18 cellular contexts compared by ENCODE assay signal in the genomic region with DNA sequence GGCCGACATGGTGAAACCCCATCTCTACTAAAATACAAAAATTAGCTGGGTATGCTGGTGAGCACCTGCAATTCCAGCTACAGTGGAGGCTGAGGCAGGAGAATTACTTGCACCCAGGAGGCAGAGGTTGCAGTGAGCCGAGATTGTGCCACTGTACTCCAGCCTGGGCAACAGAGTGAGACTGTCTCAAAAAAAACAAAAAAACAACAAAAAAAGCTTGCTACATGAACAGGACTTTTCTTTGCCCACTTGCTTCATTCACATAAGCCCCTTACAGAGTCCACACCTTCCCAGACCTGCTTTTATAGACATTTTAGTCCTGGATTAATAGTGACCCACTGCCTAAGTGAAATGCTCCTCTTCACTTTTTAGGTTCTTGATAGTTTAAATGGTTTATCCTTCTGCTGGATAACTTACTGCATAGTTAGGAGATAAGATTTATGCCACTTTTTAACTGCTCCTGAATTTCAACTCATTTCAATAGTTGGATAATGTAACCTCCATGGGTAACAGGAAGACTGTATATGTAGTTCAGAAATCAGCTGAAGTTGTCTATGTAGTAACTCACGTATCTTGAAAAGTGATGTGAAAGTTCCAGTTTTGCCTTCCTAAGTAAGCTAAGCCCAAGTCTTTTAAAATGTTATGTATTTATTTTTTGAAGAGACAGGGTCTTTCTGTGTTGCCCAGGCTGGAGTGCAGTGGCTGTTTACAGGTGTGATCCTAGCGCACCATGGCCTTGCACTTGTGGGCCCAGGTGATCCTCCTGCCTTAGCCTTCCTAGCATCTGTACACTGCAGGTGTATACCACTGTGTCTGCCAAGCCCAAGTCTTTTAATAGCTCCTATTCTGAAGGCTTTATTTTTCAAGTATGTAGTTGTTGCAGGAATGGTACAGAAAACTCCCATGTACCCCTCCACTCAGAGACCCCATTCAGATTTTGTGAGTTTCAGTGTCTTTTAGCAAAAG. TPM values are rescaled to one million over a fixed set of nuclear protein-coding genes. Genes with fewer than 3 reads are reported as not detected.
A peak's percentile ranks its signal among the peaks of the same experiment; 100 is the strongest.
DNase-seq lines count a peak whose midpoint lies in the region; ATAC-seq, FAIRE-seq and TF ChIP-seq lines count a peak whose summit lies in the region.
"Had no signal": no experiment of that assay in that cellular context is flagged by ENCODE, and none has a peak within 500 bp of the region (broad histone marks: within the 10 kb centered on the region; RNA-seq: fewer than 3 reads in every experiment).

No MANE protein-coding gene starts in this region.

- H3K4me3 Mint-ChIP-seq in activated T-cell treated with anti-CD3 and anti-CD28 coated beads, Interleukin-2, amount 50 U/mL, for 4 hours: no peak overlapping the region
- no peak overlapping the region for H3K4me3 Mint-ChIP-seq in activated CD8-positive, alpha-beta T cell treated with anti-CD3 and anti-CD28 coated beads, Interleukin-2, amount 10 ng/mL, durations not matched to agents 7 days and 5 days
- no peak overlapping the region for H3K4me3 Mint-ChIP-seq in naive thymus-derived CD8-positive, alpha-beta T cell
- H3K4me3 Mint-ChIP-seq: neural progenitor cell had no signal

- intact Hi-C loops in left ventricle myocardium superior (cut with micrococcal nuclease): no loop called here

- no peaks in the 10 kb centered on the region for H3K9me3 Mint-ChIP-seq in activated T-cell treated with anti-CD3 and anti-CD28 coated beads, Interleukin-2, amount 50 U/mL, for 4 hours
- no peaks in the 10 kb centered on the region for H3K9me3 Mint-ChIP-seq in activated CD8-positive, alpha-beta T cell treated with anti-CD3 and anti-CD28 coated beads, Interleukin-2, amount 10 ng/mL, durations not matched to agents 7 days and 5 days (ENCODE audit: insufficient read depth)
- H3K9me3 Mint-ChIP-seq in naive thymus-derived CD8-positive, alpha-beta T cell: no peaks in the 10 kb centered on the region
- H3K9me3 Mint-ChIP-seq: neural progenitor cell had no signal

- peaks cover 40% of the 10 kb centered on the region for H3K36me3 Mint-ChIP-seq in activated T-cell treated with anti-CD3 and anti-CD28 coated beads, Interleukin-2, amount 50 U/mL, for 4 hours (ENCODE audit: insufficient read depth)
- peaks cover 49% of the 10 kb centered on the region for H3K36me3 Mint-ChIP-seq in activated CD8-positive, alpha-beta T cell treated with anti-CD3 and anti-CD28 coated beads, Interleukin-2, amount 10 ng/mL, durations not matched to agents 7 days and 5 days (ENCODE audit: low read depth)
- H3K36me3 Mint-ChIP-seq in naive thymus-derived CD8-positive, alpha-beta T cell: peaks cover 0 to 79% (median 12%) of the 10 kb centered on the region in 3 donors

- peak; percentile 46 for FAIRE-seq in GM12892 (lab: Jason Lieb, UNC)
- FAIRE-seq: kidney had no signal

- TF ChIP-seq POLR2A in GM12892 (IDR thresholded peaks at IDR 0.05; ENCODE audit: low read depth, low read length): peak; percentile 46; the same call in 1 of the 2 replicates

- peak overlapping the region; percentile 19 for H3K27ac Mint-ChIP-seq in activated CD8-positive, alpha-beta T cell treated with anti-CD3 and anti-CD28 coated beads, Interleukin-2, amount 10 ng/mL, durations not matched to agents 7 days and 5 days
- peak overlapping the region in 9 of 10 donors; percentile 0 to 82 (median 61) for H3K27ac Mint-ChIP-seq in naive thymus-derived CD8-positive, alpha-beta T cell

- H3K27me3 Mint-ChIP-seq in activated T-cell treated with anti-CD3 and anti-CD28 coated beads, Interleukin-2, amount 50 U/mL, for 4 hours (ENCODE audit: low read depth): no peaks in the 10 kb centered on the region
- H3K27me3 Mint-ChIP-seq in activated CD8-positive, alpha-beta T cell treated with anti-CD3 and anti-CD28 coated beads, Interleukin-2, amount 10 ng/mL, durations not matched to agents 7 days and 5 days (ENCODE audit: low read depth): no peaks in the 10 kb centered on the region
- H3K27me3 Mint-ChIP-seq in naive thymus-derived CD8-positive, alpha-beta T cell: no peaks in the 10 kb centered on the region

- H3K4me1 Mint-ChIP-seq in activated T-cell treated with anti-CD3 and anti-CD28 coated beads, Interleukin-2, amount 50 U/mL, for 4 hours (ENCODE audit: low read depth): peaks cover 15% of the 10 kb centered on the region
- H3K4me1 Mint-ChIP-seq in activated CD8-positive, alpha-beta T cell treated with anti-CD3 and anti-CD28 coated beads, Interleukin-2, amount 10 ng/mL, durations not matched to agents 7 days and 5 days (ENCODE audit: low read depth): peaks cover 2% of the 10 kb centered on the region
- H3K4me1 Mint-ChIP-seq in naive thymus-derived CD8-positive, alpha-beta T cell: peaks cover 7 to 21% (median 16%) of the 10 kb centered on the region in 4 donors
- H3K4me1 Mint-ChIP-seq: neural progenitor cell had no signal

- CTCF ChIA-PET in activated CD8-positive, alpha-beta T cell treated with anti-CD3 and anti-CD28 coated beads, Interleukin-2, amount 10 ng/mL, durations not matched to agents 7 days and 5 days (lab: Charles Lee): interaction anchor here (1.5 kb wide), 1 partner anchor 115 kb away, joined by 5 read pairs; no protein-coding TSS in a partner anchor

- peak; percentile 39 to 40 for ATAC-seq in activated T-cell treated with anti-CD3 and anti-CD28 coated beads, Interleukin-2, amount 50 U/mL, for 4 hours
- ATAC-seq in activated CD8-positive, alpha-beta T cell treated with anti-CD3 and anti-CD28 coated beads, Interleukin-2, amount 10 ng/mL, durations not matched to agents 7 days and 5 days: peak; percentile 29
- peak; percentile 38 to 56 for ATAC-seq in naive thymus-derived CD8-positive, alpha-beta T cell
- no peak for ATAC-seq in GM19467 (IDR thresholded peaks at IDR 0.05; ENCODE audit: unreplicated experiment)
- no peak for ATAC-seq in left ventricle myocardium superior

- DNase-seq in activated T-cell treated with anti-CD3 and anti-CD28 coated beads, Interleukin-2, amount 50 U/mL, for 4 hours: no peak
- DNase-seq in activated T-cell treated with anti-CD3 and anti-CD28 coated beads, Interleukin-2, amount 50 U/mL, for 1 hour: no peak
- DNase-seq in GM12892 (ENCODE audit: insufficient read length): no peak
- DNase-seq in activated CD8-positive, alpha-beta T cell treated with anti-CD3 and anti-CD28 coated beads, Interleukin-2, amount 10 ng/mL, durations not matched to agents 7 days and 5 days: no peak
- DNase-seq in naive thymus-derived CD8-positive, alpha-beta T cell: no peak
- no peak for DNase-seq in left ventricle myocardium superior
- DNase-seq in SHP77 (lab: John Stamatoyannopoulos, UW): no peak
- DNase-seq: activated CD4-positive, alpha-beta T cell treated with anti-CD3 and anti-CD28 coated beads for 4 hours; aorta; hippocampal formation; kidney; NCI-H187; NCI-H446; retina; SIG-M5; stimulated activated CD4-positive, alpha-beta T cell treated with anti-CD3 and anti-CD28 coated beads, Interleukin-15, amount 100 ng/mL, for 24 hours had no signal

- POLR2A ChIA-PET in activated CD8-positive, alpha-beta T cell treated with anti-CD3 and anti-CD28 coated beads, Interleukin-2, amount 10 ng/mL, durations not matched to agents 7 days and 5 days (lab: Charles Lee): no interaction called here
- POLR2A ChIA-PET in naive thymus-derived CD8-positive, alpha-beta T cell (lab: Charles Lee): interaction anchor here (0.8 kb wide), 1 partner anchor 23 kb away, joined by 5 read pairs; no protein-coding TSS in a partner anchor

RNA-seq across cellular contexts. Expression of a gene that starts 19.7 kb away (rescaled TPM):
- total RNA-seq in activated T-cell treated with anti-CD3 and anti-CD28 coated beads, Interleukin-2, amount 50 U/mL, for 4 hours: 100 to 1,000 TPM; 453 to 460 (median 459) TPM
- 581 TPM for polyA plus RNA-seq in GM12892 (2012; ENCODE audit: missing spikeins)
- total RNA-seq in activated CD8-positive, alpha-beta T cell treated with anti-CD3 and anti-CD28 coated beads, Interleukin-2, amount 10 ng/mL, durations not matched to agents 7 days and 5 days: 100 to 1,000 TPM; 352 to 377 TPM
- 100 to 1,000 TPM; 194 to 218 TPM for total RNA-seq in naive thymus-derived CD8-positive, alpha-beta T cell
- 100 to 1,000 TPM; 391 to 592 (median 485) TPM for polyA plus RNA-seq in naive thymus-derived CD8-positive, alpha-beta T cell
- total RNA-seq in left ventricle myocardium superior: 183 TPM

Comparison
In these comparisons a context has a peak if more than half of its experiments do, and no peak if none do; other contexts are left out.
1. ATAC-seq: peak in activated T-cell treated with anti-CD3 and anti-CD28 coated beads, Interleukin-2, amount 50 U/mL, for 4 hours (2 of 2), activated CD8-positive, alpha-beta T cell treated with anti-CD3 and anti-CD28 coated beads, Interleukin-2, amount 10 ng/mL, durations not matched to agents 7 days and 5 days (single experiment) and naive thymus-derived CD8-positive, alpha-beta T cell (2 of 2); none in GM19467 (single experiment) and left ventricle myocardium superior (single experiment).